28 cellular contexts compared by ENCODE assay signal in genomic region chr4:10887600-10887999, GRCh38.
"Had no signal": no experiment of that assay in that cellular context is flagged by ENCODE, and none has a peak within 500 bp of the region (broad histone marks: within the 10 kb centered on the region; RNA-seq: fewer than 3 reads in every experiment).

No MANE protein-coding gene starts in this region.

- H3K9me3 ChIP-seq: body of pancreas, esophagus squamous epithelium, gastroesophageal sphincter had no signal

- H3K4me3 ChIP-seq: body of pancreas, esophagus squamous epithelium, gastroesophageal sphincter had no signal

- H3K4me1 ChIP-seq: body of pancreas, esophagus squamous epithelium, gastroesophageal sphincter had no signal

- H3K36me3 ChIP-seq: esophagus squamous epithelium, gastroesophageal sphincter, WERI-Rb-1 had no signal

- H3K27me3 ChIP-seq: body of pancreas, esophagus squamous epithelium, gastroesophageal sphincter had no signal

- DNase-seq: activated B cell treated with CpG ODN at 0.5 μM for 24 hours; activated CD4-positive, alpha-beta T cell treated with anti-CD3 and anti-CD28 coated beads for 48 hours; activated CD4-positive, alpha-beta T cell treated with anti-CD3 and anti-CD28 coated beads, Interleukin-2, amount 50 U/mL, for 1 hour; activated CD4-positive, alpha-beta T cell treated with anti-CD3 and anti-CD28 coated beads, Interleukin-2, amount 50 U/mL, for 48 hours; activated CD8-positive, alpha-beta memory T cell treated with anti-CD3 and anti-CD28 coated beads for 24 hours; activated CD8-positive, alpha-beta T cell treated with anti-CD3 and anti-CD28 coated beads for 36 hours; activated effector memory CD4-positive, alpha-beta T cell treated with Interleukin-2 at 50 U/mL for 16 hours; activated gamma-delta T cell treated with Interleukin-2 at 50 U/mL for 16 hours; activated naive CD4-positive, alpha-beta T cell treated with anti-CD3 and anti-CD28 coated beads, Interleukin-2, amount 50 U/mL, for 16 hours; activated naive CD4-positive, alpha-beta T cell treated with Interleukin-2 at 50 U/mL for 16 hours; activated T-cell treated with anti-CD3 and anti-CD28 coated beads, Interleukin-2, amount 50 U/mL, for 4 hours; amniotic stem cell; aorta; body of pancreas; caudate nucleus; cortex of kidney; dermis blood vessel endothelial cell; effector CD4-positive, alpha-beta T cell; effector memory CD8-positive, alpha-beta T cell; esophagus squamous epithelium; foreskin melanocyte; T-helper 1 cell; T-helper 17 cell; T1000; WERI-Rb-1 had no signal

- ATAC-seq: activated CD4-positive, CD25-positive, alpha-beta regulatory T cell treated with anti-CD3 and anti-CD28 coated beads, Interleukin-2, amount 50 U/mL, for 24 hours; activated CD8-positive, alpha-beta T cell treated with anti-CD3 and anti-CD28 coated beads for 36 hours; activated T-cell treated with anti-CD3 and anti-CD28 coated beads, Interleukin-2, amount 50 U/mL, for 4 hours; activated T-helper 17 cell treated with anti-CD3 and anti-CD28 coated beads, Interleukin-2, amount 50 U/mL, for 72 hours; body of pancreas; effector memory CD8-positive, alpha-beta T cell; gastroesophageal sphincter; T-helper 17 cell had no signal

- H3K27ac ChIP-seq: body of pancreas, esophagus squamous epithelium, gastroesophageal sphincter, WERI-Rb-1 had no signal
